Comparison of ENCODE assay signal across 18 cellular contexts in the genomic region with DNA sequence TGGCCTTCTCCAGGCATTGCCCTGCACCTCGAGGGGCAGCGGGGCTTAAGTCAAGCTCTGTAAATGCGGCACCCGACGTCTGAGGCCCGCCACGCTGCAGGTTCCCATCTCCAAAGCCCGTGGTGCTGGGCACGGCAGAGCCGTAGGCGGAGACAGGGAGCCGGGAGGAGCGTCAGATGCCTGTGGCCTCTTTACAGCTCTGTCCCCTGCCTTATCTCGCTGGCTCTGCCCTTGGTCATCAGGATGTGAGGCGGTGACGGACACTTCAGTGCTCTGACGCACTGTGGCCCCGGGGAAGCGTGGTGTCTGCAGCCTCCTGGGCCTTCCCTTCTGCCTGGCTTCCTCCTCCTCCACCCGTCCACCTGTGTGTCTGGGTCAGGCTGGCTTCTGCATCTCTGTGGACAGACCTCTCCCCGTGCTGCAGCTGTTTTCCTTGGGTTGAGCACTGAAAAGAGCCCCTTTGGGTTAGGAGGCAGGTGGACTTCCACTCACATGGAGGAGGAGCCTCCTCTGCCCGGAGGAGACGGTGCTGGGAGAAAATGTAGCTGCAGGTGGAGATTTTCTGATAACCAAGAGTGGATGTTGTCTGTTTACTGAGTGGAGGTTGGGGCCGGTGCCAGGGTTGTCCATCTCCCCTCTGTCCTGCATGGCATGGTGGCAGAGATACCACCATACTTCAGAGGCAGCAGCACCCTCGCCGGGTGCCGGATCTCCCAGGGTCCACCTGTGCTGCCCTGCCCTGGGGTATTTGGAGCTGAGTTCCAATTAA. TPM values are rescaled to one million over a fixed set of nuclear protein-coding genes. Genes with fewer than 3 reads are reported as not detected.
DNase-seq lines count a peak whose midpoint lies in the region; ATAC-seq and TF ChIP-seq lines count a peak whose summit lies in the region.
"Had no signal": no experiment of that assay in that cellular context is flagged by ENCODE, and none has a peak within 500 bp of the region (broad histone marks: within the 10 kb centered on the region; RNA-seq: fewer than 3 reads in every experiment).

No MANE protein-coding gene starts in this region.

- no peaks in the 10 kb centered on the region for H4K20me1 ChIP-seq in GM23338 (replicated peaks; ENCODE audit: insufficient read depth)

- peaks cover 5% of the 10 kb centered on the region; the same call in 2 of the 3 replicates for H3K36me3 Mint-ChIP-seq in GM23338 (ENCODE audit: low read depth)
- H3K36me3 Mint-ChIP-seq: natural killer cell treated with Interleukin-12 subunit alpha and Interleukin-12 subunit beta and Interleukin-15 and Interleukin-18, amount 100 ng/mL, for 72 hours had no signal

- ATAC-seq in GM23338 (peak; percentile 11), left ventricle myocardium superior (peak; percentile 81), gastrocnemius medialis (no peak)
- ATAC-seq: natural killer cell treated with Interleukin-12 subunit alpha and Interleukin-12 subunit beta and Interleukin-15 and Interleukin-18, amount 100 ng/mL, for 72 hours had no signal

- H3K27me3 Mint-ChIP-seq in GM23338 (ENCODE audit: insufficient read depth, low read depth, poor library complexity), result peaks cover 21% of the 10 kb centered on the region
- H3K27me3 Mint-ChIP-seq: natural killer cell treated with Interleukin-12 subunit alpha and Interleukin-12 subunit beta and Interleukin-15 and Interleukin-18, amount 100 ng/mL, for 72 hours; progenitor cell of endocrine pancreas had no signal

- H3K4me3 ChIP-seq in GM23338 (no peak overlapping the region), gastrocnemius medialis (peak overlapping the region in 3 of 4 donors; percentile 35 to 59 (median 51))

- no peaks in the 10 kb centered on the region for H3K9me2 ChIP-seq in GM23338 (ENCODE audit: insufficient read depth)

- no peak overlapping the region for H3K27ac Mint-ChIP-seq in GM23338
- H3K27ac Mint-ChIP-seq: natural killer cell treated with Interleukin-12 subunit alpha and Interleukin-12 subunit beta and Interleukin-15 and Interleukin-18, amount 100 ng/mL, for 72 hours; progenitor cell of endocrine pancreas had no signal

- peaks cover 10% of the 10 kb centered on the region for H3K9me3 Mint-ChIP-seq in GM23338
- H3K9me3 Mint-ChIP-seq: natural killer cell treated with Interleukin-12 subunit alpha and Interleukin-12 subunit beta and Interleukin-15 and Interleukin-18, amount 100 ng/mL, for 72 hours had no signal

- DNase-seq in GM23338 (ENCODE audit: low spot score) (no peak), SK-N-DZ (ENCODE audit: low spot score) (peak; percentile 48), left ventricle myocardium superior (peak; percentile 71), gastrocnemius medialis (no peak), islet precursor cell (no peak), NCI-H1436 treated with DMSO at 0.1 percent for 48 hours (lab: John Stamatoyannopoulos, UW) (no peak), A172 (ENCODE audit: low spot score) (no peak)
- DNase-seq in stimulated activated CD4-positive, alpha-beta T cell treated with anti-CD3 and anti-CD28 coated beads, Interleukin-2, amount 100 ng/mL, for 48 hours, result no peak
- DNase-seq: activated CD4-positive, CD25-positive, alpha-beta regulatory T cell treated with anti-CD3 and anti-CD28 coated beads, Interleukin-2, amount 50 U/mL, for 72 hours; activated CD8-positive, alpha-beta memory T cell treated with anti-CD3 and anti-CD28 coated beads, Interleukin-2, amount 50 U/mL, for 4 hours; activated gamma-delta T cell treated with Interleukin-2 at 50 U/mL for 16 hours; esophagus squamous epithelium; hippocampal formation; NCI-H2081 treated with DMSO at 0.1 percent for 48 hours; NCI-H82; RPMI8226 had no signal

- H3K79me2 ChIP-seq in GM23338 (replicated peaks; ENCODE audit: insufficient read depth), result no peaks in the 10 kb centered on the region

- peaks cover 16% of the 10 kb centered on the region for H3K4me1 Mint-ChIP-seq in GM23338

- H3K27ac ChIP-seq in GM23338 (ENCODE audit: low read depth) (no peak overlapping the region), gastrocnemius medialis (peak overlapping the region in 3 of 4 donors; percentile 75 to 78 (median 77))

- H3K27me3 ChIP-seq in GM23338 (ENCODE audit: insufficient read depth) (no peaks in the 10 kb centered on the region), gastrocnemius medialis (peaks cover 0 to 2% (median 0%) of the 10 kb centered on the region in 3 donors)

- no peak overlapping the region for H2AFZ ChIP-seq in GM23338

- H3K36me3 ChIP-seq in GM23338 (ENCODE audit: insufficient read depth) (no peaks in the 10 kb centered on the region), gastrocnemius medialis (no peaks in the 10 kb centered on the region)
- H3K36me3 ChIP-seq: esophagus squamous epithelium had no signal

- intact Hi-C loops in left ventricle myocardium superior (cut with micrococcal nuclease), result no loop called here
- intact Hi-C loops in gastrocnemius medialis (cut with DNase I; ENCODE audit: low total_unique reads), result no loop called here

- H3K4me1 ChIP-seq in GM23338 (ENCODE audit: insufficient read depth) (no peaks in the 10 kb centered on the region), gastrocnemius medialis (no peaks in the 10 kb centered on the region)

- no peak overlapping the region for H3K4me3 Mint-ChIP-seq in GM23338
- H3K4me3 Mint-ChIP-seq: natural killer cell treated with Interleukin-12 subunit alpha and Interleukin-12 subunit beta and Interleukin-15 and Interleukin-18, amount 100 ng/mL, for 72 hours had no signal

- no peaks in the 10 kb centered on the region for H3F3A ChIP-seq in GM23338 (replicated peaks; ENCODE audit: low read depth)

- in situ Hi-C loops in gastrocnemius medialis (cut with MboI; ENCODE audit: low sequenced_read_pairs in 4 of 4), result no loop called here

- no peak overlapping the region for H3K4me2 ChIP-seq in GM23338

- H3K9me3 ChIP-seq in gastrocnemius medialis, result no peaks in the 10 kb centered on the region
- H3K9me3 ChIP-seq: esophagus squamous epithelium had no signal

- no peak for TF ChIP-seq CTCF in GM23338 (conservative IDR thresholded peaks at IDR 0.05; ENCODE audit: low read depth in 2 of 2)
- TF ChIP-seq CTCF in gastrocnemius medialis (IDR thresholded peaks at IDR 0.05 in 4 of 5, conservative IDR thresholded peaks at IDR 0.05 in 1 of 5), result no peak

- TF ChIP-seq POLR2A in gastrocnemius medialis (IDR thresholded peaks at IDR 0.05), result no peak

RNA-seq across cellular contexts. Expression of a gene that starts 14.6 kb away (rescaled TPM):
- total RNA-seq in GM23338 (2014; rRNA removed; shearing (Covaris generic)), result 22.9 and 25.6 TPM in 2 replicates
- polyA plus RNA-seq in GM23338 (2016; fragmentation: Nextera tagmentation; extraction: Ambion mirVana), result 4.8 and 7.4 TPM in 2 replicates
- 17.2 and 22.4 TPM in 2 replicates for polyA plus RNA-seq in SK-N-DZ (2014; cell fraction: cytosol; rRNA removed)
- 60.9 and 65.9 TPM in 2 replicates for polyA plus RNA-seq in SK-N-DZ (2014; cell fraction: nucleus; rRNA removed)
- total RNA-seq in left ventricle myocardium superior (49.5 TPM), gastrocnemius medialis (10 to 100 TPM; 16.1 to 21.2 (median 19.4) TPM)
- 12.4 and 14.1 TPM in 2 replicates for total RNA-seq in A172 (2014; rRNA removed; shearing (Covaris generic))

Comparison
In these comparisons a context has a peak if more than half of its experiments do, and no peak if none do; other contexts are left out.
1. ATAC-seq: peak in GM23338 (single experiment) and left ventricle myocardium superior (single experiment); none in gastrocnemius medialis (0 of 2).
2. DNase-seq: peak in SK-N-DZ (single experiment) and left ventricle myocardium superior (single experiment); none in GM23338 (single experiment), gastrocnemius medialis (0 of 2), islet precursor cell (single experiment), NCI-H1436 treated with DMSO at 0.1 percent for 48 hours (single experiment), stimulated activated CD4-positive, alpha-beta T cell treated with anti-CD3 and anti-CD28 coated beads, Interleukin-2, amount 100 ng/mL, for 48 hours (0 of 2) and A172 (single experiment).